ENCODE assay signal across 14 cellular contexts in genomic region chr1:62849031-62849430, GRCh38.
A peak's percentile ranks its signal among the peaks of the same experiment; 100 is the strongest.
DNase-seq lines count a peak whose midpoint lies in the region; ATAC-seq and TF ChIP-seq lines count a peak whose summit lies in the region.
"Had no signal": no experiment of that assay in that cellular context is flagged by ENCODE, and none has a peak within 500 bp of the region (broad histone marks: within the 10 kb centered on the region; RNA-seq: fewer than 3 reads in every experiment).

No MANE protein-coding gene starts in this region.

- H3K4me2 ChIP-seq in MM.1S (ENCODE audit: low read depth, low read length), result no peak overlapping the region

- H3K4me3 Mint-ChIP-seq in neural crest cell, result no peak overlapping the region
- H3K4me3 Mint-ChIP-seq: activated CD4-positive, alpha-beta T cell treated with anti-CD3 and anti-CD28 coated beads for 36 hours; activated T-cell treated with anti-CD3 and anti-CD28 coated beads, Interleukin-2, amount 50 U/mL, for 72 hours had no signal

- no peaks in the 10 kb centered on the region for H3K79me2 ChIP-seq in MM.1S (ENCODE audit: low read length)

- H3K27ac ChIP-seq in MM.1S (ENCODE audit: low read length), result no peak overlapping the region
- no peak overlapping the region for H3K27ac ChIP-seq in brain microvascular endothelial cell
- H3K27ac ChIP-seq: pancreas had no signal

- H3K4me3 ChIP-seq in MM.1S (ENCODE audit: low read length), result no peak overlapping the region
- H3K4me3 ChIP-seq in brain microvascular endothelial cell (ENCODE audit: low read depth, low read length), result no peak overlapping the region
- H3K4me3 ChIP-seq: pancreas had no signal

- peak overlapping the region; percentile 81 for H3K27ac Mint-ChIP-seq in neural crest cell (ENCODE audit: unreplicated experiment)
- H3K27ac Mint-ChIP-seq: activated CD4-positive, alpha-beta T cell treated with anti-CD3 and anti-CD28 coated beads for 36 hours had no signal

- H3K4me1 ChIP-seq in MM.1S (ENCODE audit: low read length), result no peaks in the 10 kb centered on the region
- H3K4me1 ChIP-seq: Caco-2, pancreas had no signal

- H3K36me3 ChIP-seq in MM.1S (replicated peaks; ENCODE audit: insufficient read depth, low read length) (no peaks in the 10 kb centered on the region), brain microvascular endothelial cell (replicated peaks) (no peaks in the 10 kb centered on the region)
- H3K36me3 ChIP-seq: pancreas had no signal

- TF ChIP-seq CTCF in MM.1S (IDR thresholded peaks at IDR 0.05; ENCODE audit: low read length) (peak; percentile 36), brain microvascular endothelial cell (IDR thresholded peaks at IDR 0.05; ENCODE audit: low read depth, low read length, missing control alignments) (peak; percentile 42), neural crest cell (conservative IDR thresholded peaks at IDR 0.05) (no peak)

- H2AFZ ChIP-seq in MM.1S (ENCODE audit: low read length), result no peak overlapping the region

- no peaks in the 10 kb centered on the region for H3K9me2 ChIP-seq in MM.1S (replicated peaks; ENCODE audit: insufficient read depth, low read length)

- H4K20me1 ChIP-seq in MM.1S (ENCODE audit: insufficient read depth, low read length), result no peaks in the 10 kb centered on the region

- ATAC-seq in GM21737 (IDR thresholded peaks at IDR 0.05; ENCODE audit: unreplicated experiment), result no peak
- ATAC-seq: activated CD4-positive, alpha-beta T cell treated with anti-CD3 and anti-CD28 coated beads for 36 hours; activated T-cell treated with anti-CD3 and anti-CD28 coated beads, Interleukin-2, amount 50 U/mL, for 72 hours; pancreas had no signal

- H3K9ac ChIP-seq in MM.1S (ENCODE audit: low read length), result no peak overlapping the region

- H3K9me3 Mint-ChIP-seq in neural crest cell, result no peaks in the 10 kb centered on the region
- H3K9me3 Mint-ChIP-seq: activated T-cell treated with anti-CD3 and anti-CD28 coated beads, Interleukin-2, amount 50 U/mL, for 72 hours had no signal

- no peaks in the 10 kb centered on the region for H3K4me1 Mint-ChIP-seq in neural crest cell
- H3K4me1 Mint-ChIP-seq: activated CD4-positive, alpha-beta T cell treated with anti-CD3 and anti-CD28 coated beads for 36 hours had no signal

- no peaks in the 10 kb centered on the region for H3K27me3 Mint-ChIP-seq in neural crest cell (ENCODE audit: low read depth)
- H3K27me3 Mint-ChIP-seq: activated CD4-positive, alpha-beta T cell treated with anti-CD3 and anti-CD28 coated beads for 36 hours had no signal

- no peaks in the 10 kb centered on the region for H3K9me3 ChIP-seq in MM.1S (replicated peaks; ENCODE audit: insufficient read depth, low read length)
- H3K9me3 ChIP-seq: Caco-2, pancreas had no signal

- peak; percentile 3 for DNase-seq in NCI-H146 (lab: John Stamatoyannopoulos, UW)
- DNase-seq in NCI-H146 treated with DMSO at 0.1 percent for 48 hours (lab: John Stamatoyannopoulos, UW; ENCODE audit: unreplicated experiment), result no peak
- DNase-seq in MM.1S, result no peak
- no peak for DNase-seq in brain microvascular endothelial cell
- DNase-seq in neural crest cell (ENCODE audit: low read depth, low spot score), result no peak
- no peak for DNase-seq in NCI-H1092 (lab: John Stamatoyannopoulos, UW)
- no peak for DNase-seq in DMS114 treated with DMSO at 0.1 percent for 48 hours (lab: John Stamatoyannopoulos, UW; ENCODE audit: unreplicated experiment)
- DNase-seq: activated CD4-positive, alpha-beta T cell treated with anti-CD3 and anti-CD28 coated beads for 36 hours; activated T-cell treated with anti-CD3 and anti-CD28 coated beads, Interleukin-2, amount 50 U/mL, for 72 hours; midbrain; NCI-H1436 treated with DMSO at 0.1 percent for 48 hours; pancreas had no signal

- in situ Hi-C loops in brain microvascular endothelial cell (cut with HindIII; ENCODE audit: low pct_ligation_motif_present, low sequenced_read_pairs), result no loop called here

- no peaks in the 10 kb centered on the region for H3K27me3 ChIP-seq in MM.1S (replicated peaks; ENCODE audit: insufficient read depth, low read length)
- H3K27me3 ChIP-seq in brain microvascular endothelial cell (replicated peaks), result no peaks in the 10 kb centered on the region
- H3K27me3 ChIP-seq: pancreas had no signal

- H3F3A ChIP-seq in MM.1S (ENCODE audit: insufficient read depth, low read length), result no peaks in the 10 kb centered on the region

- peaks cover 2% of the 10 kb centered on the region for H3K36me3 Mint-ChIP-seq in neural crest cell (ENCODE audit: low read depth)
